9 cellular contexts compared by ENCODE assay signal in genomic region chr16:30350134-30350871, GRCh38. TPM values are rescaled to one million over a fixed set of nuclear protein-coding genes. Genes with fewer than 3 reads are reported as not detected.
DNase-seq lines count a peak whose midpoint lies in the region; ATAC-seq, FAIRE-seq and TF ChIP-seq lines count a peak whose summit lies in the region.
"Had no signal": no experiment of that assay in that cellular context is flagged by ENCODE, and none has a peak within 500 bp of the region (broad histone marks: within the 10 kb centered on the region; RNA-seq: fewer than 3 reads in every experiment).

No MANE protein-coding gene starts in this region.

- peaks cover 28% of the 10 kb centered on the region for H3K79me2 ChIP-seq in astrocyte (ENCODE audit: insufficient read depth, low read length)

- H3K36me3 Mint-ChIP-seq in astrocyte (ENCODE audit: low read depth, unreplicated experiment): peaks cover 12% of the 10 kb centered on the region

- no peak overlapping the region for H3K4me3 Mint-ChIP-seq in astrocyte (ENCODE audit: unreplicated experiment)

- peak; percentile 24 for DNase-seq in activated naive CD4-positive, alpha-beta T cell treated with Interleukin-2 at 50 U/mL for 16 hours
- no peak for DNase-seq in activated naive CD4-positive, alpha-beta T cell treated with anti-CD3 and anti-CD28 coated beads, Interleukin-2, amount 50 U/mL, for 16 hours
- DNase-seq in astrocyte (ENCODE audit: low read depth) (peak; percentile 74), Right ventricle myocardium superior (no peak), A673 (ENCODE audit: low spot score) (no peak), NCI-H2107 treated with DMSO at 0.1 percent for 48 hours (lab: John Stamatoyannopoulos, UW; ENCODE audit: unreplicated experiment) (no peak)

- no peaks in the 10 kb centered on the region for H3K27me3 ChIP-seq in astrocyte (ENCODE audit: insufficient read depth, low read length)
- no peaks in the 10 kb centered on the region for H3K27me3 ChIP-seq in stomach smooth muscle (ENCODE audit: control insufficient read depth in 1 of 2, insufficient read depth in 2 of 2, low read length in 2 of 2)
- H3K27me3 ChIP-seq in A673 (replicated peaks; ENCODE audit: insufficient read depth, low read depth, low read length, poor library complexity): no peaks in the 10 kb centered on the region

- H3K9ac ChIP-seq in astrocyte (ENCODE audit: low read length): no peak overlapping the region
- H3K9ac ChIP-seq in stomach smooth muscle (ENCODE audit: low read length in 2 of 2): no peak overlapping the region

- TF ChIP-seq CTCF in astrocyte (IDR thresholded peaks at IDR 0.05; ENCODE audit: insufficient read depth, low read depth, low read length): no peak
- no peak for TF ChIP-seq CTCF in A673 (conservative IDR thresholded peaks at IDR 0.05; ENCODE audit: low read depth, low read length)

- no peaks in the 10 kb centered on the region for H3K27me3 Mint-ChIP-seq in astrocyte (ENCODE audit: low read depth, unreplicated experiment)

- H3K4me2 ChIP-seq in astrocyte (ENCODE audit: low read length): no peak overlapping the region

- H4K20me1 ChIP-seq in astrocyte (ENCODE audit: insufficient read depth, low read length): peaks cover 35% of the 10 kb centered on the region

- H3K4me1 Mint-ChIP-seq in astrocyte (ENCODE audit: low read depth, unreplicated experiment): no peaks in the 10 kb centered on the region

- peaks cover 14% of the 10 kb centered on the region for H3K36me3 ChIP-seq in astrocyte (ENCODE audit: insufficient read depth, low read length)
- peaks cover 18 to 23% of the 10 kb centered on the region in 2 donors for H3K36me3 ChIP-seq in stomach smooth muscle (ENCODE audit: control insufficient read depth in 2 of 2, insufficient read depth in 2 of 2, low read length in 2 of 2)
- H3K36me3 ChIP-seq in A673 (ENCODE audit: insufficient read depth, low read length, poor library complexity, severe bottlenecking): peaks cover 38% of the 10 kb centered on the region

- H3K27ac Mint-ChIP-seq in astrocyte (ENCODE audit: unreplicated experiment): no peak overlapping the region

- H3K4me3 ChIP-seq in astrocyte (ENCODE audit: insufficient read depth, low read depth, low read length) (no peak overlapping the region), stomach smooth muscle (ENCODE audit: low read length in 2 of 2) (no peak overlapping the region), A673 (ENCODE audit: low read depth, low read length, poor library complexity, severe bottlenecking) (no peak overlapping the region)

- H3K9me3 Mint-ChIP-seq in astrocyte (ENCODE audit: unreplicated experiment): no peaks in the 10 kb centered on the region

- BruUV-seq in A673 (replicated peaks; lab: Mats Ljungman, UMichigan): no TSS peak

- intact Hi-C loops in Right ventricle myocardium superior (cut with DNase I) (loop anchor here (10.0 kb wide), 1 partner anchor 54 kb away; the partner anchor contains the start of gene ZNF771), A673 (cut with micrococcal nuclease; ENCODE audit: unreplicated experiment) (no loop called here)

- CTCF ChIA-PET in A673 (lab: Charles Lee): interaction anchor here (0.6 kb wide), 1 partner anchor 286 kb away, joined by 5 read pairs; no protein-coding TSS in a partner anchor

- H2AFZ ChIP-seq in astrocyte (ENCODE audit: low read depth, low read length): no peak overlapping the region

- ATAC-seq in HG03432 (IDR thresholded peaks at IDR 0.05; ENCODE audit: unreplicated experiment) (peak; percentile 53), Right ventricle myocardium superior (ENCODE audit: poor library complexity) (no peak)

- H3K4me1 ChIP-seq in astrocyte (ENCODE audit: insufficient read depth, low read length): peaks cover 16% of the 10 kb centered on the region
- peaks cover 36% of the 10 kb centered on the region for H3K4me1 ChIP-seq in stomach smooth muscle (ENCODE audit: control insufficient read depth, insufficient read depth, low read length)
- peaks cover 6% of the 10 kb centered on the region for H3K4me1 ChIP-seq in A673 (ENCODE audit: insufficient read depth, low read length, poor library complexity, severe bottlenecking)

- POLR2A ChIA-PET in A673 (lab: Charles Lee; ENCODE audit: low non-redundant PET): no interaction called here

- no peak overlapping the region for H3K27ac ChIP-seq in astrocyte (ENCODE audit: low read depth, low read length)
- H3K27ac ChIP-seq in stomach smooth muscle (ENCODE audit: low read length): peak overlapping the region; percentile 31
- no peak overlapping the region for H3K27ac ChIP-seq in A673 (ENCODE audit: low read depth, low read length, poor library complexity, severe bottlenecking)
- H3K27ac ChIP-seq: C4-2B had no signal

- H3K9me3 ChIP-seq in astrocyte (ENCODE audit: insufficient read depth, low read depth, low read length) (no peaks in the 10 kb centered on the region), stomach smooth muscle (ENCODE audit: control insufficient read depth in 2 of 2, low read length in 2 of 2) (no peaks in the 10 kb centered on the region), A673 (ENCODE audit: low read depth, low read length, poor library complexity, severe bottlenecking) (no peaks in the 10 kb centered on the region)

- FAIRE-seq in astrocyte (lab: Jason Lieb, UNC): no peak

RNA-seq across cellular contexts. Expression of gene CD2BP2, which starts 4.8 kb away (rescaled TPM):
- total RNA-seq in astrocyte (58.8 TPM in 2 replicates), Right ventricle myocardium superior (34.1 TPM), A673 (2021) (67.6 and 72.5 TPM in 2 replicates)

RNA-seq across cellular contexts. Expression of gene TBC1D10B, which starts 20.0 kb away (rescaled TPM):
- total RNA-seq in astrocyte: 50.3 and 50.8 TPM in 2 replicates
- total RNA-seq in Right ventricle myocardium superior: 24.4 TPM
- total RNA-seq in A673 (2021): 59.3 and 66.0 TPM in 2 replicates

RNA-seq across cellular contexts. Expression of gene MYL11, which starts 24.3 kb away (rescaled TPM):
- total RNA-seq in astrocyte: not detected in 2 replicates
- not detected for total RNA-seq in Right ventricle myocardium superior
- not detected in 2 replicates for total RNA-seq in A673 (2021)

RNA-seq across cellular contexts. Expression of gene SEPTIN1, which starts 32.1 kb away (rescaled TPM):
- total RNA-seq in astrocyte (0.48 and 0.96 TPM in 2 replicates), Right ventricle myocardium superior (0.97 TPM), A673 (2021) (0.86 and 1.3 TPM in 2 replicates)

RNA-seq across cellular contexts. Expression of gene ZNF48, which starts 44.9 kb away (rescaled TPM):
- total RNA-seq in astrocyte: 16.0 and 19.5 TPM in 2 replicates
- 5.1 TPM for total RNA-seq in Right ventricle myocardium superior
- 21.6 and 22.0 TPM in 2 replicates for total RNA-seq in A673 (2021)

Comparison
In these comparisons a context has a peak if more than half of its experiments do, and no peak if none do; other contexts are left out.
1. DNase-seq: peak in activated naive CD4-positive, alpha-beta T cell treated with Interleukin-2 at 50 U/mL for 16 hours (single experiment) and astrocyte (single experiment); none in activated naive CD4-positive, alpha-beta T cell treated with anti-CD3 and anti-CD28 coated beads, Interleukin-2, amount 50 U/mL, for 16 hours (single experiment), Right ventricle myocardium superior (single experiment), A673 (single experiment) and NCI-H2107 treated with DMSO at 0.1 percent for 48 hours (single experiment).